ENCODE assay signal across 9 cellular contexts in genomic region chr14:20413785-20414117, GRCh38. TPM values are rescaled to one million over a fixed set of nuclear protein-coding genes. Genes with fewer than 3 reads are reported as not detected.
DNase-seq lines count a peak whose midpoint lies in the region; ATAC-seq, FAIRE-seq and TF ChIP-seq lines count a peak whose summit lies in the region.
"Had no signal": no experiment of that assay in that cellular context is flagged by ENCODE, and none has a peak within 500 bp of the region (broad histone marks: within the 10 kb centered on the region; RNA-seq: fewer than 3 reads in every experiment).

No MANE protein-coding gene starts in this region.

- peaks cover 28% of the 10 kb centered on the region for H3K36me3 Mint-ChIP-seq in Calu3 (ENCODE audit: insufficient read depth, unreplicated experiment)
- H3K36me3 Mint-ChIP-seq in stimulated activated naive CD8-positive, alpha-beta T cell treated with anti-CD3 and anti-CD28 coated beads, Interleukin-15, Interleukin-2, amounts not matched to agents 100 ng/mL and 50 ng/mL, for 24 hours (ENCODE audit: low read depth) = peaks cover 5% of the 10 kb centered on the region

- peaks cover 28% of the 10 kb centered on the region for H3K4me1 Mint-ChIP-seq in Calu3 (ENCODE audit: low read depth, unreplicated experiment)
- H3K4me1 Mint-ChIP-seq in stimulated activated naive CD8-positive, alpha-beta T cell treated with anti-CD3 and anti-CD28 coated beads, Interleukin-15, Interleukin-2, amounts not matched to agents 100 ng/mL and 50 ng/mL, for 24 hours (ENCODE audit: low read depth) = peaks cover 48% of the 10 kb centered on the region

- no peaks in the 10 kb centered on the region for H3K27me3 ChIP-seq in body of pancreas

- ATAC-seq in GM21786 (IDR thresholded peaks at IDR 0.05; ENCODE audit: unreplicated experiment) (peak; percentile 39), body of pancreas (no peak)

- WGBS in body of pancreas, 2 donors = 4% methylated on average over 8 of the region's 8 CpGs

- intact Hi-C loops in Calu3 (cut with micrococcal nuclease; ENCODE audit: unreplicated experiment) (loop anchor here (2.0 kb wide), 1 partner anchor 41 kb away; the partner anchor contains the start of genes APEX1 and OSGEP), body of pancreas (cut with DNase I) (no loop called here), kidney (cut with DNase I) (loop anchor here (10.0 kb wide), 1 partner anchor 191 kb away; no protein-coding TSS in a partner anchor)

- H3K4me1 ChIP-seq in body of pancreas (peaks cover 39% of the 10 kb centered on the region), kidney (ENCODE audit: control insufficient read depth in 1 of 2, insufficient read depth in 1 of 2, low read depth in 1 of 2, low read length in 2 of 2) (peaks cover 0 to 9% of the 10 kb centered on the region in 2 donors)

- TF ChIP-seq POLR2A in body of pancreas (IDR thresholded peaks at IDR 0.05) = no peak

- H3K4me3 ChIP-seq in body of pancreas (peak overlapping the region; percentile 47 to 87), kidney (ENCODE audit: low read length in 2 of 2) (peak overlapping the region; percentile 70 to 98)

- H3K27ac ChIP-seq in body of pancreas = peak overlapping the region; percentile 63 to 96 (median 91)
- peak overlapping the region; percentile 95 to 99 for H3K27ac ChIP-seq in kidney (ENCODE audit: low read depth in 2 of 2, low read length in 2 of 2)

- H3K27me3 Mint-ChIP-seq in Calu3 (ENCODE audit: unreplicated experiment) = no peaks in the 10 kb centered on the region
- no peaks in the 10 kb centered on the region for H3K27me3 Mint-ChIP-seq in stimulated activated naive CD8-positive, alpha-beta T cell treated with anti-CD3 and anti-CD28 coated beads, Interleukin-15, Interleukin-2, amounts not matched to agents 100 ng/mL and 50 ng/mL, for 24 hours

- H3K9me3 ChIP-seq in body of pancreas = no peaks in the 10 kb centered on the region
- no peaks in the 10 kb centered on the region for H3K9me3 ChIP-seq in kidney (ENCODE audit: control insufficient read depth in 1 of 2, low read length in 2 of 2)

- peak overlapping the region; percentile 76 for H3K4me3 Mint-ChIP-seq in Calu3 (ENCODE audit: low read depth, unreplicated experiment)
- H3K4me3 Mint-ChIP-seq in stimulated activated naive CD8-positive, alpha-beta T cell treated with anti-CD3 and anti-CD28 coated beads, Interleukin-15, Interleukin-2, amounts not matched to agents 100 ng/mL and 50 ng/mL, for 24 hours = peak overlapping the region; percentile 97

- CTCF ChIA-PET in Calu3 (lab: Charles Lee) = no interaction called here

- no peak for DNase-seq in Calu3
- peak; percentile 39 for DNase-seq in NCI-H69 (lab: John Stamatoyannopoulos, UW)
- no peak for DNase-seq in body of pancreas
- no peak for DNase-seq in kidney
- DNase-seq in hepatic stellate cell (ENCODE audit: low spot score) = no peak
- no peak for DNase-seq in T1000 (lab: John Stamatoyannopoulos, UW)

- TSS peak; percentile 92 for BruUV-seq in Calu3 (replicated peaks; lab: Mats Ljungman, UMichigan)

- FAIRE-seq in kidney (lab: Jason Lieb, UNC) = no peak

- no peaks in the 10 kb centered on the region for H3K36me3 ChIP-seq in body of pancreas (replicated peaks in 1 of 2; ENCODE audit: insufficient read depth in 1 of 2, low read depth in 2 of 2)
- H3K36me3 ChIP-seq in kidney (ENCODE audit: control insufficient read depth in 1 of 2, insufficient read depth in 2 of 2, low read length in 2 of 2) = no peaks in the 10 kb centered on the region

- peak overlapping the region; percentile 57 to 82 for H3K9ac ChIP-seq in kidney (ENCODE audit: low read length in 2 of 2)

- H3K9me3 Mint-ChIP-seq in Calu3 (ENCODE audit: low read depth, unreplicated experiment) = no peaks in the 10 kb centered on the region
- H3K9me3 Mint-ChIP-seq in stimulated activated naive CD8-positive, alpha-beta T cell treated with anti-CD3 and anti-CD28 coated beads, Interleukin-15, Interleukin-2, amounts not matched to agents 100 ng/mL and 50 ng/mL, for 24 hours = no peaks in the 10 kb centered on the region

- TF ChIP-seq CTCF in Calu3 (IDR thresholded peaks at IDR 0.05; ENCODE audit: unreplicated experiment) = no peak
- no peak for TF ChIP-seq CTCF in body of pancreas (IDR thresholded peaks at IDR 0.05)
- TF ChIP-seq CTCF in kidney (IDR thresholded peaks at IDR 0.05; ENCODE audit: borderline replicate concordance, extremely low read depth, insufficient read depth) = no peak

- H3K27ac Mint-ChIP-seq in Calu3 (ENCODE audit: unreplicated experiment) = peak overlapping the region; percentile 83
- peak overlapping the region; percentile 97 for H3K27ac Mint-ChIP-seq in stimulated activated naive CD8-positive, alpha-beta T cell treated with anti-CD3 and anti-CD28 coated beads, Interleukin-15, Interleukin-2, amounts not matched to agents 100 ng/mL and 50 ng/mL, for 24 hours

RNA-seq across cellular contexts. Expression of gene TEP1, which starts 0.5 kb away (rescaled TPM):
- total RNA-seq in Calu3 (2022) (30.4 and 32.5 TPM in 2 replicates), body of pancreas (10 to 100 TPM; 32.3 to 35.3 TPM), kidney (45.2 TPM)
- 11.2 TPM for polyA plus RNA-seq in kidney (ENCODE audit: insufficient read depth, low read depth, low replicate concordance)

RNA-seq across cellular contexts. Expression of gene KLHL33, which starts 22.2 kb away (rescaled TPM):
- not detected in 2 replicates for total RNA-seq in Calu3 (2022)
- under 1 TPM in 1 of 2 donors, not detected in 1; 0.26 TPM for total RNA-seq in body of pancreas
- total RNA-seq in kidney = 0.72 TPM
- polyA plus RNA-seq in kidney (ENCODE audit: insufficient read depth, low read depth, low replicate concordance) = 0.24 TPM
- total RNA-seq: T-helper 1 cell treated with Interleukin-12 subunit alpha and Interleukin-12 subunit beta and Interleukin-4 antibody, amounts not matched to agents 30 ng/mL and 1 ng/mL, for 36 hours had no signal

RNA-seq across cellular contexts. Expression of gene OSGEP, which starts 40.9 kb away (rescaled TPM):
- 46.2 and 54.3 TPM in 2 replicates for total RNA-seq in Calu3 (2022)
- 10 to 100 TPM; 36.1 to 53.4 TPM for total RNA-seq in body of pancreas
- 32.4 TPM for total RNA-seq in kidney
- polyA plus RNA-seq in kidney (ENCODE audit: insufficient read depth, low read depth, low replicate concordance) = 30.3 TPM

RNA-seq across cellular contexts. Expression of gene APEX1, which starts 41.3 kb away (rescaled TPM):
- total RNA-seq in Calu3 (2022) = 205 TPM in 2 replicates
- 100 to 1,000 TPM in 1 of 2 donors, 10 to 100 TPM in 1; 86.7 to 101 TPM for total RNA-seq in body of pancreas
- total RNA-seq in kidney = 119 TPM
- polyA plus RNA-seq in kidney (ENCODE audit: insufficient read depth, low read depth, low replicate concordance) = 109 TPM

RNA-seq across cellular contexts. Expression of gene PIP4P1, which starts 47.5 kb away (rescaled TPM):
- total RNA-seq in Calu3 (2022) = 27.0 and 33.8 TPM in 2 replicates
- total RNA-seq in body of pancreas = 10 to 100 TPM; 12.2 to 12.5 TPM
- 35.7 TPM for total RNA-seq in kidney
- 33.3 TPM for polyA plus RNA-seq in kidney (ENCODE audit: insufficient read depth, low read depth, low replicate concordance)
